ENCODE assay signal across 10 cellular contexts in genomic region chr6:11432713-11433450, GRCh38.
DNase-seq lines count a peak whose midpoint lies in the region; ATAC-seq and TF ChIP-seq lines count a peak whose summit lies in the region.
"Had no signal": no experiment of that assay in that cellular context is flagged by ENCODE, and none has a peak within 500 bp of the region (broad histone marks: within the 10 kb centered on the region; RNA-seq: fewer than 3 reads in every experiment).

No MANE protein-coding gene starts in this region.

- no peaks in the 10 kb centered on the region for H3K36me3 Mint-ChIP-seq in stimulated activated memory B cell treated with anti-CD40 and anti-IgM and Interleukin-4, amounts not matched to agents 10 μg/mL and 1 μg/mL and 100 μg/mL, for 72 hours
- H3K36me3 Mint-ChIP-seq in effector memory CD8-positive, alpha-beta T cell (ENCODE audit: insufficient read depth): no peaks in the 10 kb centered on the region

- H3K4me1 Mint-ChIP-seq in stimulated activated memory B cell treated with anti-CD40 and anti-IgM and Interleukin-4, amounts not matched to agents 10 μg/mL and 1 μg/mL and 100 μg/mL, for 72 hours: peaks cover 34% of the 10 kb centered on the region
- peaks cover 7 to 10% of the 10 kb centered on the region in 2 donors for H3K4me1 Mint-ChIP-seq in effector memory CD8-positive, alpha-beta T cell (ENCODE audit: low read depth in 2 of 2)

- peak; percentile 63 for ATAC-seq in RWPE2 (ENCODE audit: low read depth)
- peak; percentile 32 for ATAC-seq in stimulated activated memory B cell treated with anti-CD40 and anti-IgM and Interleukin-4, amounts not matched to agents 10 μg/mL and 1 μg/mL and 100 μg/mL, for 72 hours
- no peak for ATAC-seq in effector memory CD8-positive, alpha-beta T cell (replicated peaks)

- no peak overlapping the region for H3K27ac Mint-ChIP-seq in stimulated activated memory B cell treated with anti-CD40 and anti-IgM and Interleukin-4, amounts not matched to agents 10 μg/mL and 1 μg/mL and 100 μg/mL, for 72 hours
- H3K27ac Mint-ChIP-seq in effector memory CD8-positive, alpha-beta T cell: no peak overlapping the region

- peak overlapping the region; percentile 74 for H3K27ac ChIP-seq in RWPE2 (ENCODE audit: poor library complexity, severe bottlenecking)

- TF ChIP-seq CTCF in RWPE2 (IDR thresholded peaks at IDR 0.05; ENCODE audit: poor library complexity, severe bottlenecking) (no peak), foreskin fibroblast (IDR thresholded peaks at IDR 0.05; ENCODE audit: low read depth, low read length) (no peak)

- H3K9me3 Mint-ChIP-seq in stimulated activated memory B cell treated with anti-CD40 and anti-IgM and Interleukin-4, amounts not matched to agents 10 μg/mL and 1 μg/mL and 100 μg/mL, for 72 hours: no peaks in the 10 kb centered on the region
- H3K9me3 Mint-ChIP-seq in effector memory CD8-positive, alpha-beta T cell: no peaks in the 10 kb centered on the region

- H3K4me3 Mint-ChIP-seq in stimulated activated memory B cell treated with anti-CD40 and anti-IgM and Interleukin-4, amounts not matched to agents 10 μg/mL and 1 μg/mL and 100 μg/mL, for 72 hours: no peak overlapping the region
- H3K4me3 Mint-ChIP-seq in effector memory CD8-positive, alpha-beta T cell: no peak overlapping the region

- H3K4me1 ChIP-seq in RWPE2 (ENCODE audit: insufficient read depth, poor library complexity, severe bottlenecking): peaks cover 35% of the 10 kb centered on the region

- H3K4me3 ChIP-seq in RWPE2 (ENCODE audit: severe bottlenecking): no peak overlapping the region
- H3K4me3 ChIP-seq in foreskin fibroblast (ENCODE audit: low read depth in 1 of 2, low read length in 2 of 2): no peak overlapping the region

- peak; percentile 74 for DNase-seq in GM03348 (ENCODE audit: low spot score)
- no peak for DNase-seq in RWPE2 (ENCODE audit: low spot score)
- peak; percentile 60 to 68 for DNase-seq in foreskin fibroblast
- DNase-seq in NCI-H2171 (lab: John Stamatoyannopoulos, UW): no peak
- DNase-seq in activated CD4-positive, alpha-beta T cell treated with anti-CD3 and anti-CD28 coated beads, Interleukin-2, amount 50 U/mL, for 4 hours: no peak
- no peak for DNase-seq in NCI-H1092 (lab: John Stamatoyannopoulos, UW)
- DNase-seq in effector memory CD8-positive, alpha-beta T cell: no peak
- DNase-seq: SHP77 treated with DMSO at 0.1 percent for 48 hours; stimulated activated CD4-positive, alpha-beta T cell treated with anti-CD3 and anti-CD28 coated beads, Interleukin-1b, Interleukin-23, amount 100 ng/mL, for 48 hours had no signal

- H3K36me3 ChIP-seq in RWPE2 (ENCODE audit: low read depth): no peaks in the 10 kb centered on the region

- no peaks in the 10 kb centered on the region for H3K27me3 ChIP-seq in RWPE2 (ENCODE audit: insufficient read depth, poor library complexity, severe bottlenecking)

- H3K27me3 Mint-ChIP-seq in stimulated activated memory B cell treated with anti-CD40 and anti-IgM and Interleukin-4, amounts not matched to agents 10 μg/mL and 1 μg/mL and 100 μg/mL, for 72 hours: no peaks in the 10 kb centered on the region
- no peaks in the 10 kb centered on the region for H3K27me3 Mint-ChIP-seq in effector memory CD8-positive, alpha-beta T cell

- H3K9me3 ChIP-seq in RWPE2 (ENCODE audit: severe bottlenecking): no peaks in the 10 kb centered on the region

Comparison
In these comparisons a context has a peak if more than half of its experiments do, and no peak if none do; other contexts are left out.
1. DNase-seq: peak in GM03348 (single experiment) and foreskin fibroblast (2 of 2); none in RWPE2 (single experiment), NCI-H2171 (single experiment), activated CD4-positive, alpha-beta T cell treated with anti-CD3 and anti-CD28 coated beads, Interleukin-2, amount 50 U/mL, for 4 hours (0 of 2), NCI-H1092 (single experiment) and effector memory CD8-positive, alpha-beta T cell (0 of 3).